ENCODE assay signal across 11 cellular contexts in genomic region chr12:124211753-124212152, GRCh38.
"Had no signal": no experiment of that assay in that cellular context is flagged by ENCODE, and none has a peak within 500 bp of the region (broad histone marks: within the 10 kb centered on the region; RNA-seq: fewer than 3 reads in every experiment).

No MANE protein-coding gene starts in this region.

- H3K4me3 ChIP-seq: GM23248, GM23338, HAP-1 had no signal

- H3K4me2 ChIP-seq: GM23338 had no signal

- H3K36me3 ChIP-seq: HAP-1 had no signal

- H3K4me1 ChIP-seq: HAP-1 had no signal

- FAIRE-seq: H1, H54 had no signal

- H3K27ac ChIP-seq: GM23248 had no signal

- H3K27ac Mint-ChIP-seq: GM23338, H9, HFFc6 had no signal

- H3K9ac ChIP-seq: GM23248 had no signal

- DNase-seq: GM23248, GOT3, H7, H9, HCEC 1CT, HFFc6 had no signal

- ATAC-seq: GM23338, HCT116 had no signal

- H3K4me3 Mint-ChIP-seq: GM23338, H9, HFFc6 had no signal

- H2AFZ ChIP-seq: GM23248, GM23338 had no signal
